Comparison of ENCODE assay signal across 15 cellular contexts in genomic region chr3:113423699-113424098, GRCh38. TPM values are rescaled to one million over a fixed set of nuclear protein-coding genes. Genes with fewer than 3 reads are reported as not detected.
DNase-seq lines count a peak whose midpoint lies in the region; ATAC-seq and TF ChIP-seq lines count a peak whose summit lies in the region.
"Had no signal": no experiment of that assay in that cellular context is flagged by ENCODE, and none has a peak within 500 bp of the region (broad histone marks: within the 10 kb centered on the region; RNA-seq: fewer than 3 reads in every experiment).

No MANE protein-coding gene starts in this region.

- ATAC-seq in natural killer cell (peak; percentile 30 to 54 (median 31)), HG02678 (IDR thresholded peaks at IDR 0.05; ENCODE audit: unreplicated experiment) (peak; percentile 76), HG03378 (IDR thresholded peaks at IDR 0.05; ENCODE audit: unreplicated experiment) (no peak)
- no peak for ATAC-seq in natural killer cell treated with Interleukin-12 subunit alpha and Interleukin-12 subunit beta and Interleukin-15 and Interleukin-18, amount 100 ng/mL, for 72 hours
- ATAC-seq: body of pancreas; CD8-positive, alpha-beta T cell had no signal

- DNase-seq in natural killer cell (no peak), NOMO-1 treated with DMSO at 0.1 percent for 48 hours (lab: John Stamatoyannopoulos, UW; ENCODE audit: unreplicated experiment) (peak; percentile 50), NCI-H1417 (lab: John Stamatoyannopoulos, UW) (no peak), NCI-H2196 treated with DMSO at 0.1 percent for 48 hours (lab: John Stamatoyannopoulos, UW; ENCODE audit: unreplicated experiment) (no peak), osteocyte (ENCODE audit: extremely low spot score, unreplicated experiment) (no peak)
- no peak for DNase-seq in natural killer cell treated with Interleukin-12 subunit alpha and Interleukin-12 subunit beta and Interleukin-15 and Interleukin-18, amount 100 ng/mL, for 72 hours (ENCODE audit: low spot score)
- DNase-seq: activated gamma-delta T cell treated with Interleukin-2 at 50 U/mL for 16 hours; body of pancreas; CD8-positive, alpha-beta T cell; GDM1; Karpas-422; mesendoderm; NCI-H2081 had no signal

- no peak for TF ChIP-seq CTCF in natural killer cell (IDR thresholded peaks at IDR 0.05)
- no peak for TF ChIP-seq CTCF in osteocyte (IDR thresholded peaks at IDR 0.05)

- peaks cover 17% of the 10 kb centered on the region for H3K36me3 Mint-ChIP-seq in natural killer cell
- peaks cover 52% of the 10 kb centered on the region for H3K36me3 Mint-ChIP-seq in natural killer cell treated with Interleukin-12 subunit alpha and Interleukin-12 subunit beta and Interleukin-15 and Interleukin-18, amount 100 ng/mL, for 72 hours
- peaks cover 34% of the 10 kb centered on the region for H3K36me3 Mint-ChIP-seq in osteocyte (ENCODE audit: unreplicated experiment)

- H3K27ac Mint-ChIP-seq in natural killer cell, result peak overlapping the region in 1 of 2 donors; percentile 37
- no peak overlapping the region for H3K27ac Mint-ChIP-seq in natural killer cell treated with Interleukin-12 subunit alpha and Interleukin-12 subunit beta and Interleukin-15 and Interleukin-18, amount 100 ng/mL, for 72 hours
- H3K27ac Mint-ChIP-seq in osteocyte (ENCODE audit: unreplicated experiment), result no peak overlapping the region
- H3K27ac Mint-ChIP-seq: CD8-positive, alpha-beta T cell had no signal

- H3K9me3 Mint-ChIP-seq in natural killer cell (peaks cover 3 to 4% of the 10 kb centered on the region in 2 donors), osteocyte (ENCODE audit: unreplicated experiment) (peaks cover 20% of the 10 kb centered on the region)
- no peaks in the 10 kb centered on the region for H3K9me3 Mint-ChIP-seq in natural killer cell treated with Interleukin-12 subunit alpha and Interleukin-12 subunit beta and Interleukin-15 and Interleukin-18, amount 100 ng/mL, for 72 hours

- H3K27me3 Mint-ChIP-seq in natural killer cell (ENCODE audit: low read depth in 2 of 2) (no peaks in the 10 kb centered on the region), osteocyte (ENCODE audit: unreplicated experiment) (no peaks in the 10 kb centered on the region)
- no peaks in the 10 kb centered on the region for H3K27me3 Mint-ChIP-seq in natural killer cell treated with Interleukin-12 subunit alpha and Interleukin-12 subunit beta and Interleukin-15 and Interleukin-18, amount 100 ng/mL, for 72 hours

- H3K4me1 Mint-ChIP-seq in natural killer cell (peaks cover 8% of the 10 kb centered on the region in 2 donors), osteocyte (ENCODE audit: unreplicated experiment) (no peaks in the 10 kb centered on the region)
- peaks cover 3 to 5% of the 10 kb centered on the region in 2 donors for H3K4me1 Mint-ChIP-seq in natural killer cell treated with Interleukin-12 subunit alpha and Interleukin-12 subunit beta and Interleukin-15 and Interleukin-18, amount 100 ng/mL, for 72 hours (ENCODE audit: low read depth in 2 of 2)

- intact Hi-C loops in natural killer cell (cut with micrococcal nuclease), result no loop called here

- H3K4me3 Mint-ChIP-seq in natural killer cell (peak overlapping the region; percentile 17), osteocyte (ENCODE audit: unreplicated experiment) (no peak overlapping the region)
- H3K4me3 Mint-ChIP-seq in natural killer cell treated with Interleukin-12 subunit alpha and Interleukin-12 subunit beta and Interleukin-15 and Interleukin-18, amount 100 ng/mL, for 72 hours, result no peak overlapping the region
- H3K4me3 Mint-ChIP-seq: CD8-positive, alpha-beta T cell had no signal

RNA-seq across cellular contexts. Expression of gene CFAP44, which starts 17.6 kb away (rescaled TPM):
- 1 to 10 TPM; 5.4 to 8.5 (median 6.5) TPM for total RNA-seq in natural killer cell
- total RNA-seq in natural killer cell treated with Interleukin-12 subunit alpha and Interleukin-12 subunit beta and Interleukin-15 and Interleukin-18, amount 100 ng/mL, for 72 hours, result 10 to 100 TPM in 1 of 2 donors, 1 to 10 TPM in 1; 7.9 to 11.5 TPM
- total RNA-seq in osteocyte, result 4.2 and 7.4 TPM in 2 replicates

Comparison
In these comparisons a context has a peak if more than half of its experiments do, and no peak if none do; other contexts are left out.
1. ATAC-seq: peak in natural killer cell (3 of 3) and HG02678 (single experiment); none in natural killer cell treated with Interleukin-12 subunit alpha and Interleukin-12 subunit beta and Interleukin-15 and Interleukin-18, amount 100 ng/mL, for 72 hours (0 of 2) and HG03378 (single experiment).